In the genomic region with DNA sequence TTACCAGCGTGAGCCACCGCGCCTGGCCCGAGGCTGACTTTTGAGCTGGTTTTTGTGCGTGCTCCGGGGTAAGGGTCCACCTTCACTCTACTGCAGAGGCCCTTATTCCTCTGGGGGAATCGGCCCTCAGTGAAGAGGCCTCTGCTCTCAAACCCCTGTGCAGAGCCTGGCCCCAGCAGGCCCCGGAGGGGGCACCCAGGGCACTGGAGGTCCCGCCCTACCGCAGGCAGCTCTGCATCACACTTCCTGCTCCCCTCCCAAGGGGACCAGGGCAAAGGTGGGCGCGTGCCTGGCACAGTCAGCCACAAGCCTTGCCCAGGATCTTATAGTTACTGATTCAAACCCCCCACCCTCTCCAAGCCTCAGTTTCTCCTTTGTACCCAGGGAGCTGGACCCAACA, we compare ENCODE assay signal across 1 cellular context.
TF ChIP-seq lines count a peak whose summit lies in the region.

No MANE protein-coding gene starts in this region.

TF ChIP-seq in HepG2, 621 proteins besides CTCF, POLR2A, EP300 and RAD21 (continued from another document and continues in another):
- TF ChIP-seq, protein P1, sequence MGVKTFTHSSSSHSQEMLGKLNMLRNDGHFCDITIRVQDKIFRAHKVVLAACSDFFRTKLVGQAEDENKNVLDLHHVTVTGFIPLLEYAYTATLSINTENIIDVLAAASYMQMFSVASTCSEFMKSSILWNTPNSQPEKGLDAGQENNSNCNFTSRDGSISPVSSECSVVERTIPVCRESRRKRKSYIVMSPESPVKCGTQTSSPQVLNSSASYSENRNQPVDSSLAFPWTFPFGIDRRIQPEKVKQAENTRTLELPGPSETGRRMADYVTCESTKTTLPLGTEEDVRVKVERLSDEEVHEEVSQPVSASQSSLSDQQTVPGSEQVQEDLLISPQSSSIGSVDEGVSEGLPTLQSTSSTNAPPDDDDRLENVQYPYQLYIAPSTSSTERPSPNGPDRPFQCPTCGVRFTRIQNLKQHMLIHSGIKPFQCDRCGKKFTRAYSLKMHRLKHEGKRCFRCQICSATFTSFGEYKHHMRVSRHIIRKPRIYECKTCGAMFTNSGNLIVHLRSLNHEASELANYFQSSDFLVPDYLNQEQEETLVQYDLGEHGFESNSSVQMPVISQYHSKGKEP (CRISPR knock-in tag; IDR thresholded peaks at IDR 0.05) = no peak
- TF ChIP-seq MBD4 (IDR thresholded peaks at IDR 0.05; ENCODE audit: borderline replicate concordance, low read length) (no peak), TEAD2 (CRISPR knock-in tag; IDR thresholded peaks at IDR 0.05) (no peak), SMAD1 (CRISPR knock-in tag; IDR thresholded peaks at IDR 0.05; ENCODE audit: borderline replicate concordance, low read depth) (no peak), PPARG (CRISPR knock-in tag; conservative IDR thresholded peaks at IDR 0.05) (peak; percentile 71; the same call in 1 of the 2 replicates), ZNF567 (CRISPR knock-in tag; IDR thresholded peaks at IDR 0.05; ENCODE audit: borderline replicate concordance) (no peak), SIN3B (IDR thresholded peaks at IDR 0.05; ENCODE audit: low read length) (no peak), ZNF136 (CRISPR knock-in tag; IDR thresholded peaks at IDR 0.05; ENCODE audit: low read depth) (no peak), TBX2 (CRISPR knock-in tag; IDR thresholded peaks at IDR 0.05; ENCODE audit: borderline replicate concordance) (no peak), ZBTB21 (CRISPR knock-in tag; IDR thresholded peaks at IDR 0.05) (0 out of 2 replicates have a peak, but pooled peaks have one; percentile 8), ZNF775 (CRISPR knock-in tag; IDR thresholded peaks at IDR 0.05; ENCODE audit: borderline replicate concordance) (no peak), ZNF629 (CRISPR knock-in tag; conservative IDR thresholded peaks at IDR 0.05) (no peak), RFX3 (CRISPR knock-in tag; IDR thresholded peaks at IDR 0.05) (no peak), NAIF1 (CRISPR knock-in tag; IDR thresholded peaks at IDR 0.05; ENCODE audit: borderline replicate concordance) (no peak), ZNF547 (CRISPR knock-in tag; IDR thresholded peaks at IDR 0.05) (no peak), CENPT (CRISPR knock-in tag; IDR thresholded peaks at IDR 0.05; ENCODE audit: low read depth) (no peak), CAMTA2 (CRISPR knock-in tag; IDR thresholded peaks at IDR 0.05; ENCODE audit: borderline replicate concordance) (no peak), ZBTB7A (CRISPR knock-in tag; IDR thresholded peaks at IDR 0.05) (no peak), SYNCRIP (IDR thresholded peaks at IDR 0.05; ENCODE audit: insufficient read depth, low read depth, low read length) (no peak), SAP130 (CRISPR knock-in tag; IDR thresholded peaks at IDR 0.05; ENCODE audit: low read depth) (0 out of 2 replicates have a peak, but pooled peaks have one; percentile 16), DMAP1 (CRISPR knock-in tag; IDR thresholded peaks at IDR 0.05) (no peak), ZNF773 (CRISPR knock-in tag; IDR thresholded peaks at IDR 0.05; ENCODE audit: borderline replicate concordance) (no peak), ETV5 (CRISPR knock-in tag; IDR thresholded peaks at IDR 0.05; ENCODE audit: borderline replicate concordance) (peak; percentile 15; the same call in 1 of the 2 replicates), GABPB1 (CRISPR knock-in tag; IDR thresholded peaks at IDR 0.05) (0 out of 2 replicates have a peak, but pooled peaks have one; percentile 12)
- TF ChIP-seq, protein P2, sequence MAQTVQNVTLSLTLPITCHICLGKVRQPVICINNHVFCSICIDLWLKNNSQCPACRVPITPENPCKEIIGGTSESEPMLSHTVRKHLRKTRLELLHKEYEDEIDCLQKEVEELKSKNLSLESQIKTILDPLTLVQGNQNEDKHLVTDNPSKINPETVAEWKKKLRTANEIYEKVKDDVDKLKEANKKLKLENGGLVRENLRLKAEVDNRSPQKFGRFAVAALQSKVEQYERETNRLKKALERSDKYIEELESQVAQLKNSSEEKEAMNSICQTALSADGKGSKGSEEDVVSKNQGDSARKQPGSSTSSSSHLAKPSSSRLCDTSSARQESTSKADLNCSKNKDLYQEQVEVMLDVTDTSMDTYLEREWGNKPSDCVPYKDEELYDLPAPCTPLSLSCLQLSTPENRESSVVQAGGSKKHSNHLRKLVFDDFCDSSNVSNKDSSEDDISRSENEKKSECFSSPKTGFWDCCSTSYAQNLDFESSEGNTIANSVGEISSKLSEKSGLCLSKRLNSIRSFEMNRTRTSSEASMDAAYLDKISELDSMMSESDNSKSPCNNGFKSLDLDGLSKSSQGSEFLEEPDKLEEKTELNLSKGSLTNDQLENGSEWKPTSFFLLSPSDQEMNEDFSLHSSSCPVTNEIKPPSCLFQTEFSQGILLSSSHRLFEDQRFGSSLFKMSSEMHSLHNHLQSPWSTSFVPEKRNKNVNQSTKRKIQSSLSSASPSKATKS (CRISPR knock-in tag; IDR thresholded peaks at IDR 0.05) = no peak
- TF ChIP-seq, protein P3, sequence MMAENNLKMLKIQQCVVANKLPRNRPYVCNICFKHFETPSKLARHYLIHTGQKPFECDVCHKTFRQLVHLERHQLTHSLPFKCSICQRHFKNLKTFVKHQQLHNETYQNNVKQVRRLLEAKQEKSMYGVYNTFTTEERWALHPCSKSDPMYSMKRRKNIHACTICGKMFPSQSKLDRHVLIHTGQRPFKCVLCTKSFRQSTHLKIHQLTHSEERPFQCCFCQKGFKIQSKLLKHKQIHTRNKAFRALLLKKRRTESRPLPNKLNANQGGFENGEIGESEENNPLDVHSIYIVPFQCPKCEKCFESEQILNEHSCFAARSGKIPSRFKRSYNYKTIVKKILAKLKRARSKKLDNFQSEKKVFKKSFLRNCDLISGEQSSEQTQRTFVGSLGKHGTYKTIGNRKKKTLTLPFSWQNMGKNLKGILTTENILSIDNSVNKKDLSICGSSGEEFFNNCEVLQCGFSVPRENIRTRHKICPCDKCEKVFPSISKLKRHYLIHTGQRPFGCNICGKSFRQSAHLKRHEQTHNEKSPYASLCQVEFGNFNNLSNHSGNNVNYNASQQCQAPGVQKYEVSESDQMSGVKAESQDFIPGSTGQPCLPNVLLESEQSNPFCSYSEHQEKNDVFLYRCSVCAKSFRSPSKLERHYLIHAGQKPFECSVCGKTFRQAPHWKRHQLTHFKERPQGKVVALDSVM (CRISPR knock-in tag; IDR thresholded peaks at IDR 0.05) = no peak
- TF ChIP-seq, protein P4, sequence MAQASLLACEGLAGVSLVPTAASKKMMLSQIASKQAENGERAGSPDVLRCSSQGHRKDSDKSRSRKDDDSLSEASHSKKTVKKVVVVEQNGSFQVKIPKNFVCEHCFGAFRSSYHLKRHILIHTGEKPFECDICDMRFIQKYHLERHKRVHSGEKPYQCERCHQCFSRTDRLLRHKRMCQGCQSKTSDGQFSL (CRISPR knock-in tag; IDR thresholded peaks at IDR 0.05) = no peak
- TF ChIP-seq, protein P5, sequence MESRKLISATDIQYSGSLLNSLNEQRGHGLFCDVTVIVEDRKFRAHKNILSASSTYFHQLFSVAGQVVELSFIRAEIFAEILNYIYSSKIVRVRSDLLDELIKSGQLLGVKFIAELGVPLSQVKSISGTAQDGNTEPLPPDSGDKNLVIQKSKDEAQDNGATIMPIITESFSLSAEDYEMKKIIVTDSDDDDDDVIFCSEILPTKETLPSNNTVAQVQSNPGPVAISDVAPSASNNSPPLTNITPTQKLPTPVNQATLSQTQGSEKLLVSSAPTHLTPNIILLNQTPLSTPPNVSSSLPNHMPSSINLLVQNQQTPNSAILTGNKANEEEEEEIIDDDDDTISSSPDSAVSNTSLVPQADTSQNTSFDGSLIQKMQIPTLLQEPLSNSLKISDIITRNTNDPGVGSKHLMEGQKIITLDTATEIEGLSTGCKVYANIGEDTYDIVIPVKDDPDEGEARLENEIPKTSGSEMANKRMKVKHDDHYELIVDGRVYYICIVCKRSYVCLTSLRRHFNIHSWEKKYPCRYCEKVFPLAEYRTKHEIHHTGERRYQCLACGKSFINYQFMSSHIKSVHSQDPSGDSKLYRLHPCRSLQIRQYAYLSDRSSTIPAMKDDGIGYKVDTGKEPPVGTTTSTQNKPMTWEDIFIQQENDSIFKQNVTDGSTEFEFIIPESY (CRISPR knock-in tag; IDR thresholded peaks at IDR 0.05) = no peak
- TF ChIP-seq, protein P6, sequence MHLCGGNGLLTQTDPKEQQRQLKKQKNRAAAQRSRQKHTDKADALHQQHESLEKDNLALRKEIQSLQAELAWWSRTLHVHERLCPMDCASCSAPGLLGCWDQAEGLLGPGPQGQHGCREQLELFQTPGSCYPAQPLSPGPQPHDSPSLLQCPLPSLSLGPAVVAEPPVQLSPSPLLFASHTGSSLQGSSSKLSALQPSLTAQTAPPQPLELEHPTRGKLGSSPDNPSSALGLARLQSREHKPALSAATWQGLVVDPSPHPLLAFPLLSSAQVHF (CRISPR knock-in tag; IDR thresholded peaks at IDR 0.05) = no peak
- TF ChIP-seq, protein P7, sequence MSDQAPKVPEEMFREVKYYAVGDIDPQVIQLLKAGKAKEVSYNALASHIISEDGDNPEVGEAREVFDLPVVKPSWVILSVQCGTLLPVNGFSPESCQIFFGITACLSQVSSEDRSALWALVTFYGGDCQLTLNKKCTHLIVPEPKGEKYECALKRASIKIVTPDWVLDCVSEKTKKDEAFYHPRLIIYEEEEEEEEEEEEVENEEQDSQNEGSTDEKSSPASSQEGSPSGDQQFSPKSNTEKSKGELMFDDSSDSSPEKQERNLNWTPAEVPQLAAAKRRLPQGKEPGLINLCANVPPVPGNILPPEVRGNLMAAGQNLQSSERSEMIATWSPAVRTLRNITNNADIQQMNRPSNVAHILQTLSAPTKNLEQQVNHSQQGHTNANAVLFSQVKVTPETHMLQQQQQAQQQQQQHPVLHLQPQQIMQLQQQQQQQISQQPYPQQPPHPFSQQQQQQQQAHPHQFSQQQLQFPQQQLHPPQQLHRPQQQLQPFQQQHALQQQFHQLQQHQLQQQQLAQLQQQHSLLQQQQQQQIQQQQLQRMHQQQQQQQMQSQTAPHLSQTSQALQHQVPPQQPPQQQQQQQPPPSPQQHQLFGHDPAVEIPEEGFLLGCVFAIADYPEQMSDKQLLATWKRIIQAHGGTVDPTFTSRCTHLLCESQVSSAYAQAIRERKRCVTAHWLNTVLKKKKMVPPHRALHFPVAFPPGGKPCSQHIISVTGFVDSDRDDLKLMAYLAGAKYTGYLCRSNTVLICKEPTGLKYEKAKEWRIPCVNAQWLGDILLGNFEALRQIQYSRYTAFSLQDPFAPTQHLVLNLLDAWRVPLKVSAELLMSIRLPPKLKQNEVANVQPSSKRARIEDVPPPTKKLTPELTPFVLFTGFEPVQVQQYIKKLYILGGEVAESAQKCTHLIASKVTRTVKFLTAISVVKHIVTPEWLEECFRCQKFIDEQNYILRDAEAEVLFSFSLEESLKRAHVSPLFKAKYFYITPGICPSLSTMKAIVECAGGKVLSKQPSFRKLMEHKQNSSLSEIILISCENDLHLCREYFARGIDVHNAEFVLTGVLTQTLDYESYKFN (CRISPR knock-in tag; conservative IDR thresholded peaks at IDR 0.05) = peak; percentile 48
- TF ChIP-seq, protein P8, sequence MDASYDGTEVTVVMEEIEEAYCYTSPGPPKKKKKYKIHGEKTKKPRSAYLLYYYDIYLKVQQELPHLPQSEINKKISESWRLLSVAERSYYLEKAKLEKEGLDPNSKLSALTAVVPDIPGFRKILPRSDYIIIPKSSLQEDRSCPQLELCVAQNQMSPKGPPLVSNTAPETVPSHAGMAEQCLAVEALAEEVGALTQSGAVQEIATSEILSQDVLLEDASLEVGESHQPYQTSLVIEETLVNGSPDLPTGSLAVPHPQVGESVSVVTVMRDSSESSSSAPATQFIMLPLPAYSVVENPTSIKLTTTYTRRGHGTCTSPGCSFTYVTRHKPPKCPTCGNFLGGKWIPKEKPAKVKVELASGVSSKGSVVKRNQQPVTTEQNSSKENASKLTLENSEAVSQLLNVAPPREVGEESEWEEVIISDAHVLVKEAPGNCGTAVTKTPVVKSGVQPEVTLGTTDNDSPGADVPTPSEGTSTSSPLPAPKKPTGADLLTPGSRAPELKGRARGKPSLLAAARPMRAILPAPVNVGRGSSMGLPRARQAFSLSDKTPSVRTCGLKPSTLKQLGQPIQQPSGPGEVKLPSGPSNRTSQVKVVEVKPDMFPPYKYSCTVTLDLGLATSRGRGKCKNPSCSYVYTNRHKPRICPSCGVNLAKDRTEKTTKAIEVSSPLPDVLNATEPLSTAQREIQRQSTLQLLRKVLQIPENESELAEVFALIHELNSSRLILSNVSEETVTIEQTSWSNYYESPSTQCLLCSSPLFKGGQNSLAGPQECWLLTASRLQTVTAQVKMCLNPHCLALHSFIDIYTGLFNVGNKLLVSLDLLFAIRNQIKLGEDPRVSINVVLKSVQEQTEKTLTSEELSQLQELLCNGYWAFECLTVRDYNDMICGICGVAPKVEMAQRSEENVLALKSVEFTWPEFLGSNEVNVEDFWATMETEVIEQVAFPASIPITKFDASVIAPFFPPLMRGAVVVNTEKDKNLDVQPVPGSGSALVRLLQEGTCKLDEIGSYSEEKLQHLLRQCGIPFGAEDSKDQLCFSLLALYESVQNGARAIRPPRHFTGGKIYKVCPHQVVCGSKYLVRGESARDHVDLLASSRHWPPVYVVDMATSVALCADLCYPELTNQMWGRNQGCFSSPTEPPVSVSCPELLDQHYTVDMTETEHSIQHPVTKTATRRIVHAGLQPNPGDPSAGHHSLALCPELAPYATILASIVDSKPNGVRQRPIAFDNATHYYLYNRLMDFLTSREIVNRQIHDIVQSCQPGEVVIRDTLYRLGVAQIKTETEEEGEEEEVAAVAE (CRISPR knock-in tag; IDR thresholded peaks at IDR 0.05; ENCODE audit: borderline replicate concordance) = no peak
- TF ChIP-seq, protein P9, sequence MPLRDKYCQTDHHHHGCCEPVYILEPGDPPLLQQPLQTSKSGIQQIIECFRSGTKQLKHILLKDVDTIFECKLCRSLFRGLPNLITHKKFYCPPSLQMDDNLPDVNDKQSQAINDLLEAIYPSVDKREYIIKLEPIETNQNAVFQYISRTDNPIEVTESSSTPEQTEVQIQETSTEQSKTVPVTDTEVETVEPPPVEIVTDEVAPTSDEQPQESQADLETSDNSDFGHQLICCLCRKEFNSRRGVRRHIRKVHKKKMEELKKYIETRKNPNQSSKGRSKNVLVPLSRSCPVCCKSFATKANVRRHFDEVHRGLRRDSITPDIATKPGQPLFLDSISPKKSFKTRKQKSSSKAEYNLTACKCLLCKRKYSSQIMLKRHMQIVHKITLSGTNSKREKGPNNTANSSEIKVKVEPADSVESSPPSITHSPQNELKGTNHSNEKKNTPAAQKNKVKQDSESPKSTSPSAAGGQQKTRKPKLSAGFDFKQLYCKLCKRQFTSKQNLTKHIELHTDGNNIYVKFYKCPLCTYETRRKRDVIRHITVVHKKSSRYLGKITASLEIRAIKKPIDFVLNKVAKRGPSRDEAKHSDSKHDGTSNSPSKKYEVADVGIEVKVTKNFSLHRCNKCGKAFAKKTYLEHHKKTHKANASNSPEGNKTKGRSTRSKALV (CRISPR knock-in tag; IDR thresholded peaks at IDR 0.05) = no peak
- TF ChIP-seq, protein P10, sequence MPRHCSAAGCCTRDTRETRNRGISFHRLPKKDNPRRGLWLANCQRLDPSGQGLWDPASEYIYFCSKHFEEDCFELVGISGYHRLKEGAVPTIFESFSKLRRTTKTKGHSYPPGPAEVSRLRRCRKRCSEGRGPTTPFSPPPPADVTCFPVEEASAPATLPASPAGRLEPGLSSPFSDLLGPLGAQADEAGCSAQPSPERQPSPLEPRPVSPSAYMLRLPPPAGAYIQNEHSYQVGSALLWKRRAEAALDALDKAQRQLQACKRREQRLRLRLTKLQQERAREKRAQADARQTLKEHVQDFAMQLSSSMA (CRISPR knock-in tag; IDR thresholded peaks at IDR 0.05) = no peak
- TF ChIP-seq, protein P11, sequence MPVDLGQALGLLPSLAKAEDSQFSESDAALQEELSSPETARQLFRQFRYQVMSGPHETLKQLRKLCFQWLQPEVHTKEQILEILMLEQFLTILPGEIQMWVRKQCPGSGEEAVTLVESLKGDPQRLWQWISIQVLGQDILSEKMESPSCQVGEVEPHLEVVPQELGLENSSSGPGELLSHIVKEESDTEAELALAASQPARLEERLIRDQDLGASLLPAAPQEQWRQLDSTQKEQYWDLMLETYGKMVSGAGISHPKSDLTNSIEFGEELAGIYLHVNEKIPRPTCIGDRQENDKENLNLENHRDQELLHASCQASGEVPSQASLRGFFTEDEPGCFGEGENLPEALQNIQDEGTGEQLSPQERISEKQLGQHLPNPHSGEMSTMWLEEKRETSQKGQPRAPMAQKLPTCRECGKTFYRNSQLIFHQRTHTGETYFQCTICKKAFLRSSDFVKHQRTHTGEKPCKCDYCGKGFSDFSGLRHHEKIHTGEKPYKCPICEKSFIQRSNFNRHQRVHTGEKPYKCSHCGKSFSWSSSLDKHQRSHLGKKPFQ (CRISPR knock-in tag; IDR thresholded peaks at IDR 0.05; ENCODE audit: insufficient replicate concordance) = no peak
